Comparison of ENCODE assay signal across 20 cellular contexts in the genomic region with DNA sequence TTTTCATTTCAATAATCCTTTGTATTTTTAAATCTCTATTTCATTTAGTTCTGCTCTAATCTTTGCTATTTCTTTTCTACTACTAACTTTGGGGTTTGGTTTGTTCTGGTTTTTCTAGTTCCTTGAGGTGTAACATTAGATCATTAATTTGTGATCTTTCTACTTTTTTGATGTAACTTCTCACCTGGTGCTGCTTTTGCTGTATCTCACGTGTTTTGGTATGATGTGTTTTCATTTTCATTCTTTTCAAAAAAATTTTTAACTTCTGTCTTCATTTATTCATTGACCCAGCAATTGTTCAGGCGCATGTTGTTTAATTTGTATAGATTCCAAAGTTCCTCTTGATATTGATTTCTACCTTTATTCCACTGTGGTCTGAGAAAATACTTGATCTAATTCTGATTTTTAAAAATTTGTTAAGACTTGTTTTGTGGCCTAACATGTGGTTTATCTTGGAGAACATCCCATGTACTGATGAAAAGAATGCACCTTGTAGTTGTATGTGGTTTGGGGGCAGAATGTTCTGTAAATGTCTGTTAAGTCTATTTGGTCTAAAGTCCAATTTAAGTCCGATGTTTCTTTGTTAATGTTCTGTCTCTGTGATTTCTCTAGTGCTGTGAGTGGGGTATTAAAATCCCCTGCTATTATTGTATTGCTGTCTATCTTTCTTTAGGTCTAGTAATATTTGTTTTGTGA. TPM values are rescaled to one million over a fixed set of nuclear protein-coding genes. Genes with fewer than 3 reads are reported as not detected.
DNase-seq lines count a peak whose midpoint lies in the region; ATAC-seq, FAIRE-seq and TF ChIP-seq lines count a peak whose summit lies in the region.
"Had no signal": no experiment of that assay in that cellular context is flagged by ENCODE, and none has a peak within 500 bp of the region (broad histone marks: within the 10 kb centered on the region; RNA-seq: fewer than 3 reads in every experiment).

No MANE protein-coding gene starts in this region.

- H3K4me3 ChIP-seq in GM12865 (ENCODE audit: low read depth, low read length) (peak overlapping the region; percentile 61), kidney (ENCODE audit: low read length in 2 of 2) (no peak overlapping the region)
- H3K4me3 ChIP-seq: colonic mucosa, heart left ventricle, lung, SJSA1, upper lobe of left lung had no signal

- H3K27ac ChIP-seq in CD4-positive, alpha-beta T cell (ENCODE audit: low read depth, low read length), result no peak overlapping the region
- no peak overlapping the region for H3K27ac ChIP-seq in kidney (ENCODE audit: low read depth in 2 of 2, low read length in 2 of 2)
- H3K27ac ChIP-seq: colonic mucosa, heart left ventricle, SJSA1, upper lobe of left lung had no signal

- POLR2A ChIA-PET in CD4-positive, alpha-beta T cell (lab: Charles Lee), result interaction anchor here (1.3 to 2.2 kb wide), 3 partner anchors 18 to 110 kb away, joined by 4 to 15 read pairs (median 5); a partner anchor contains a TSS

- peaks cover 7% of the 10 kb centered on the region for H3K9me3 Mint-ChIP-seq in CD4-positive, alpha-beta T cell
- peaks cover 16% of the 10 kb centered on the region for H3K9me3 Mint-ChIP-seq in activated naive CD8-positive, alpha-beta T cell treated with anti-CD3 and anti-CD28 coated beads, Interleukin-2, amount 50 U/mL, for 24 hours

- H3K9me3 ChIP-seq in CD4-positive, alpha-beta T cell (ENCODE audit: control insufficient read depth, low read length), result peaks cover 5% of the 10 kb centered on the region
- H3K9me3 ChIP-seq in kidney (ENCODE audit: control insufficient read depth in 1 of 2, low read length in 2 of 2), result peaks cover 0 to 3% of the 10 kb centered on the region in 2 donors
- H3K9me3 ChIP-seq: colonic mucosa, upper lobe of left lung had no signal

- DNase-seq in CD4-positive, alpha-beta T cell, result no peak
- DNase-seq in GM12865 (ENCODE audit: low read depth) (no peak), kidney (no peak), H54 (ENCODE audit: insufficient read length, low spot score) (no peak), D341Med (ENCODE audit: low spot score) (no peak)
- no peak for DNase-seq in activated naive CD8-positive, alpha-beta T cell treated with anti-CD3 and anti-CD28 coated beads, Interleukin-2, amount 50 U/mL, for 24 hours
- DNase-seq in central memory CD4-positive, alpha-beta T cell, result no peak
- no peak for DNase-seq in stimulated activated naive CD4-positive, alpha-beta T cell (lab: John Stamatoyannopoulos, UW)
- DNase-seq: amniotic stem cell; colonic mucosa; heart left ventricle; MV-4-11; NCI-H187; NCI-H226; stimulated activated CD4-positive, alpha-beta T cell treated with anti-CD3 and anti-CD28 coated beads, Interleukin-2, amount 100 ng/mL, for 24 hours; upper lobe of left lung had no signal

- H3K4me1 Mint-ChIP-seq in CD4-positive, alpha-beta T cell (ENCODE audit: low read depth), result peaks cover 88% of the 10 kb centered on the region
- H3K4me1 Mint-ChIP-seq in activated naive CD8-positive, alpha-beta T cell treated with anti-CD3 and anti-CD28 coated beads, Interleukin-2, amount 50 U/mL, for 24 hours, result peaks cover 73% of the 10 kb centered on the region
- H3K4me1 Mint-ChIP-seq: WTC11 had no signal

- H3K36me3 Mint-ChIP-seq in CD4-positive, alpha-beta T cell (ENCODE audit: low read depth), result peaks cover 14% of the 10 kb centered on the region
- H3K36me3 Mint-ChIP-seq in activated naive CD8-positive, alpha-beta T cell treated with anti-CD3 and anti-CD28 coated beads, Interleukin-2, amount 50 U/mL, for 24 hours (ENCODE audit: low read depth), result peaks cover 7% of the 10 kb centered on the region
- H3K36me3 Mint-ChIP-seq: WTC11 had no signal

- H3K4me1 ChIP-seq in kidney (ENCODE audit: control insufficient read depth in 1 of 2, insufficient read depth in 1 of 2, low read depth in 1 of 2, low read length in 2 of 2), result no peaks in the 10 kb centered on the region
- H3K4me1 ChIP-seq: colonic mucosa had no signal

- CTCF ChIA-PET in CD4-positive, alpha-beta T cell (lab: Charles Lee), result interaction anchor here (1.2 kb wide), 1 partner anchor 17 kb away, joined by 3 read pairs; no protein-coding TSS in a partner anchor

- peak overlapping the region; percentile 2 for H3K4me3 Mint-ChIP-seq in CD4-positive, alpha-beta T cell
- no peak overlapping the region for H3K4me3 Mint-ChIP-seq in activated naive CD8-positive, alpha-beta T cell treated with anti-CD3 and anti-CD28 coated beads, Interleukin-2, amount 50 U/mL, for 24 hours
- H3K4me3 Mint-ChIP-seq: WTC11 had no signal

- no peaks in the 10 kb centered on the region for H3K36me3 ChIP-seq in kidney (ENCODE audit: control insufficient read depth in 1 of 2, insufficient read depth in 2 of 2, low read length in 2 of 2)
- H3K36me3 ChIP-seq: colonic mucosa, heart left ventricle, SJSA1, upper lobe of left lung had no signal

- H3K9ac ChIP-seq in kidney (ENCODE audit: low read length in 2 of 2), result no peak overlapping the region

- no peak for ATAC-seq in CD4-positive, alpha-beta T cell (ENCODE audit: poor library complexity)
- ATAC-seq in activated naive CD8-positive, alpha-beta T cell treated with anti-CD3 and anti-CD28 coated beads, Interleukin-2, amount 50 U/mL, for 24 hours, result no peak
- ATAC-seq: heart left ventricle, WTC11 had no signal

- intact Hi-C loops in CD4-positive, alpha-beta T cell (cut with DNase I, micrococcal nuclease), result no loop called here
- intact Hi-C loops in kidney (cut with DNase I), result no loop called here

- H3K27ac Mint-ChIP-seq in CD4-positive, alpha-beta T cell, result peak overlapping the region; percentile 31
- H3K27ac Mint-ChIP-seq in activated naive CD8-positive, alpha-beta T cell treated with anti-CD3 and anti-CD28 coated beads, Interleukin-2, amount 50 U/mL, for 24 hours, result peak overlapping the region; percentile 8
- H3K27ac Mint-ChIP-seq: activated T-helper 2 cell treated with anti-CD3 and anti-CD28 coated beads, Interferon-gamma antibody, Interleukin-2, Interleukin-4, amounts not matched to agents 10 μg/mL and 5 μg/mL and 100 μg/mL, durations not matched to agents 14 hours and 24 hours and 36 hours; WTC11 had no signal

- FAIRE-seq in kidney (lab: Jason Lieb, UNC), result peak; percentile 73
- no peak for FAIRE-seq in H54 (lab: Jason Lieb, UNC)

- no peaks in the 10 kb centered on the region for H3K27me3 Mint-ChIP-seq in CD4-positive, alpha-beta T cell
- H3K27me3 Mint-ChIP-seq in activated naive CD8-positive, alpha-beta T cell treated with anti-CD3 and anti-CD28 coated beads, Interleukin-2, amount 50 U/mL, for 24 hours, result no peaks in the 10 kb centered on the region

- TF ChIP-seq POLR2A in H54 (IDR thresholded peaks at IDR 0.05; ENCODE audit: low read depth, low read length), result no peak

- H3K27me3 ChIP-seq in CD4-positive, alpha-beta T cell (ENCODE audit: control insufficient read depth, insufficient read depth, low read length), result no peaks in the 10 kb centered on the region
- H3K27me3 ChIP-seq: colonic mucosa, heart left ventricle, SJSA1, upper lobe of left lung had no signal

- TF ChIP-seq CTCF in CD4-positive, alpha-beta T cell (IDR thresholded peaks at IDR 0.05), result no peak
- no peak for TF ChIP-seq CTCF in GM12865 (IDR thresholded peaks at IDR 0.05; ENCODE audit: insufficient read depth, low read depth, low read length, missing control alignments)
- no peak for TF ChIP-seq CTCF in kidney (IDR thresholded peaks at IDR 0.05; ENCODE audit: borderline replicate concordance, extremely low read depth, insufficient read depth)

RNA-seq across cellular contexts. Expression of a gene that starts 17.3 kb away (rescaled TPM):
- total RNA-seq in CD4-positive, alpha-beta T cell, result 10 to 100 TPM; 82.3 to 84.5 TPM
- total RNA-seq in kidney, result 39.4 TPM
- 10.4 TPM for polyA plus RNA-seq in kidney (ENCODE audit: insufficient read depth, low read depth, low replicate concordance)

RNA-seq across cellular contexts. Expression of a gene that starts 25.1 kb away (rescaled TPM):
- under 1 TPM; 0.25 TPM for total RNA-seq in CD4-positive, alpha-beta T cell
- 18.7 TPM for total RNA-seq in kidney
- polyA plus RNA-seq in kidney (ENCODE audit: insufficient read depth, low read depth, low replicate concordance), result 5.8 TPM

Comparison
In these comparisons a context has a peak if more than half of its experiments do, and no peak if none do; other contexts are left out.
1. RNA of a gene that starts 25.1 kb away (total RNA-seq): 18.7 TPM in kidney (single experiment); 0.25 TPM in CD4-positive, alpha-beta T cell; every median in the first group is over 10 times any median in the second.